In the genomic region with DNA sequence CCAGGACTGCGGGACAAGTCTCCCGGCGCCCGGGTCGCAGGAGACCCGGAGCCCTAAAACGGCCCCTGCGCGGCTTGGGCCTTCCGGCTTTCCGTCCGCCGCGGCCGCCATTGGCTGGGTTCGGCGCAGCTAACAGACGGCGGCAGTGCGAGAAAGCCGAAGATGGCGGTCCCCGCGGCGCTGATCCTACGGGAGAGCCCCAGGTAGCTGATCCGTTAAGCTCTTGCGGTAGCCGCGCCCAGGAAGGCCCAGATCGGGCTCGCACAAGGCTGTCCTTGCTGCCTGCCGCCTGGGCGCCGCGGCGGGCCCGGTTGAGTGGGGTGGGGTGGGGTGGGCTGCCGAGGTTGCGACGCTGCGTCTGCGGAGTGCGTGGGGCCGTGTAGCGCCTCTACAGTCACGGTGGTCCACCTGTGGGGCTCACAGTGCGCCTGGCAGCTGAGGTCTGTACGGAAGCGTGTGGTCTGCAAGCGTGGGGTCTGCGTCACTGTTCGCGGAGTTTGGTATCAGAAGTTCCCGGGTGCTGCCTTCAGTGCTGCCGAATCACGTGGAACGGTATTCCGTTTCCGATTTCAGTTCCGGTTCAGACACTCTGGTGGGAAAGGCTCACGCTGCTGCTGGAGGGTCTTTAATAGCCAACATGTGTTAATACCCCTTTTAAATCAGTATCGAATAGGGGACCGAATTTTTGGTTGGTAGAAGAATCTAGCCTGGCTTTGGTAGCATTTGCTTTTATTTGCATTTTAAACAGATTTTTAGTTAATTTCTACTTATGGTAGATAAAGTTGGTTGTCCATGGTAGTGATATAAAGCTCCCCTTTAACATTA, we compare ENCODE assay signal across 8 cellular contexts. TPM values are rescaled to one million over a fixed set of nuclear protein-coding genes. Genes with fewer than 3 reads are reported as not detected.
A peak's percentile ranks its signal among the peaks of the same experiment; 100 is the strongest.
DNase-seq lines count a peak whose midpoint lies in the region; ATAC-seq and TF ChIP-seq lines count a peak whose summit lies in the region.

A gene (plus strand): TSS at position 135 of the 825 bp plus-strand sequence.

- DNase-seq in DMS79 treated with DMSO at 0.1 percent for 48 hours (lab: John Stamatoyannopoulos, UW): peak; percentile 44
- peak; percentile 78 for DNase-seq in KBM-7
- DNase-seq in RPMI8226: peak; percentile 83
- peak; percentile 55 to 57 for DNase-seq in activated T-helper 1 cell treated with anti-CD3 and anti-CD28 coated beads, Interleukin-2, amount 50 U/mL, for 16 hours (ENCODE audit: low read depth in 1 of 2, low spot score in 1 of 2)
- DNase-seq in fibroblast of mammary gland (ENCODE audit: low read depth): peak; percentile 86
- DNase-seq in naive thymus-derived CD8-positive, alpha-beta T cell: peak; percentile 71 to 93 (median 90)
- peak; percentile 79 for DNase-seq in stimulated activated naive B cell treated with anti-CD40 and anti-IgM and Interleukin-4, amounts not matched to agents 10 μg/mL and 1 μg/mL and 100 μg/mL, for 72 hours

- POLR2A ChIA-PET in naive thymus-derived CD8-positive, alpha-beta T cell (lab: Charles Lee): interaction anchor here (0.6 to 2.3 kb wide), 8 partner anchors 9 to 822 kb away, joined by 3 to 22 read pairs (median 4); a partner anchor contains a TSS

- H3K4me3 ChIP-seq in fibroblast of mammary gland (ENCODE audit: control insufficient read depth, low read depth, low read length): peak within 1 kb of the TSS; percentile 65

- in situ Hi-C loops in KBM-7 (cut with MboI; ENCODE audit: low pct_unique_long_range_greater_than_20kb, low sequenced_read_pairs): no loop called here

- H3K27me3 Mint-ChIP-seq in naive thymus-derived CD8-positive, alpha-beta T cell: peaks cover 0 to 2% (median 0%) of the 10 kb centered on the region in 5 donors
- no peaks in the 10 kb centered on the region for H3K27me3 Mint-ChIP-seq in stimulated activated naive B cell treated with anti-CD40 and anti-IgM and Interleukin-4, amounts not matched to agents 10 μg/mL and 1 μg/mL and 100 μg/mL, for 72 hours

- peak within 1 kb of the TSS; percentile 87 to 98 (median 94) for H3K4me3 Mint-ChIP-seq in naive thymus-derived CD8-positive, alpha-beta T cell
- H3K4me3 Mint-ChIP-seq in stimulated activated naive B cell treated with anti-CD40 and anti-IgM and Interleukin-4, amounts not matched to agents 10 μg/mL and 1 μg/mL and 100 μg/mL, for 72 hours: peak within 1 kb of the TSS; percentile 86 to 87

- peak within 1 kb of the TSS; percentile 93 to 99 (median 98) for H3K27ac Mint-ChIP-seq in naive thymus-derived CD8-positive, alpha-beta T cell
- H3K27ac Mint-ChIP-seq in stimulated activated naive B cell treated with anti-CD40 and anti-IgM and Interleukin-4, amounts not matched to agents 10 μg/mL and 1 μg/mL and 100 μg/mL, for 72 hours: peak within 1 kb of the TSS; percentile 95

- peak; percentile 86 for ATAC-seq in GM21723 (IDR thresholded peaks at IDR 0.05; ENCODE audit: unreplicated experiment)
- ATAC-seq in naive thymus-derived CD8-positive, alpha-beta T cell: peak; percentile 95
- ATAC-seq in stimulated activated naive B cell treated with anti-CD40 and anti-IgM and Interleukin-4, amounts not matched to agents 10 μg/mL and 1 μg/mL and 100 μg/mL, for 72 hours (replicated peaks): peak; percentile 95 to 96

- peaks cover 0 to 27% (median 10%) of the 10 kb centered on the region in 3 donors for H3K36me3 Mint-ChIP-seq in naive thymus-derived CD8-positive, alpha-beta T cell
- peaks cover 18 to 47% of the 10 kb centered on the region in 2 donors for H3K36me3 Mint-ChIP-seq in stimulated activated naive B cell treated with anti-CD40 and anti-IgM and Interleukin-4, amounts not matched to agents 10 μg/mL and 1 μg/mL and 100 μg/mL, for 72 hours

- peaks cover 24 to 55% (median 53%) of the 10 kb centered on the region in 4 donors for H3K4me1 Mint-ChIP-seq in naive thymus-derived CD8-positive, alpha-beta T cell
- H3K4me1 Mint-ChIP-seq in stimulated activated naive B cell treated with anti-CD40 and anti-IgM and Interleukin-4, amounts not matched to agents 10 μg/mL and 1 μg/mL and 100 μg/mL, for 72 hours: peaks cover 30 to 62% of the 10 kb centered on the region in 2 donors

- no peak for TF ChIP-seq CTCF in fibroblast of mammary gland (conservative IDR thresholded peaks at IDR 0.05; ENCODE audit: control insufficient read depth, insufficient read depth, low read depth, low read length)

- H3K9me3 Mint-ChIP-seq in naive thymus-derived CD8-positive, alpha-beta T cell: no peaks in the 10 kb centered on the region
- no peaks in the 10 kb centered on the region for H3K9me3 Mint-ChIP-seq in stimulated activated naive B cell treated with anti-CD40 and anti-IgM and Interleukin-4, amounts not matched to agents 10 μg/mL and 1 μg/mL and 100 μg/mL, for 72 hours

RNA-seq across cellular contexts. Expression of the gene that starts here (rescaled TPM):
- 10 to 100 TPM; 24.3 to 29.0 TPM for total RNA-seq in naive thymus-derived CD8-positive, alpha-beta T cell
- 10 to 100 TPM; 31.7 to 35.3 (median 32.5) TPM for polyA plus RNA-seq in naive thymus-derived CD8-positive, alpha-beta T cell

Comparison
In these comparisons a context has a peak if more than half of its experiments do, and no peak if none do; other contexts are left out.
1. Peak in every context shown above with its lines: DNase-seq, ATAC-seq and H3K4me3 ChIP-seq.